15 cellular contexts compared by ENCODE assay signal in the genomic region with DNA sequence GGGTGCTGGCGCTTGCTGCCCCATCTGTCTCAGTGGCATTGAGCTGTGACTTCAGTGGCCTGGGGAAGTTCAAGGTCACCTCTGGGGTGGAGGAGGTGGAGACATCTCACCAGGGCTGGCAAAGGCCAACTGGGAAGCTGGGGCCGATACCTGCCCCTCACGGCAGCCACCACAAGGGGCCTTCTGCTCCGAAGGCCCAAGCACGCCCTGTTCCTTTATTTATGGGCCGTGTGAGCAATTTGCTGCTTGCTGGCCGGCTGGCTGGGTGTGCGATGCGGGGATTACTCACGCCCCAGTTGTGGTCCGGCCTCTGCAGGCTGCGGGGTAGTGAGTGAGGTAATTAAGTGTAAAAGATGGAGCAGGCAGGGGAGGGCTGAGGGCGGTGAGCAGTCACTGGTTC. TPM values are rescaled to one million over a fixed set of nuclear protein-coding genes. Genes with fewer than 3 reads are reported as not detected.
DNase-seq lines count a peak whose midpoint lies in the region; ATAC-seq, FAIRE-seq and TF ChIP-seq lines count a peak whose summit lies in the region.
"Had no signal": no experiment of that assay in that cellular context is flagged by ENCODE, and none has a peak within 500 bp of the region (broad histone marks: within the 10 kb centered on the region; RNA-seq: fewer than 3 reads in every experiment).

No MANE protein-coding gene starts in this region.

- no peaks in the 10 kb centered on the region for H3K36me3 ChIP-seq in BLaER1 treated with 17β-estradiol and CSF1 and Interleukin-3, amounts not matched to agents 10 nM and 100 nM
- no peaks in the 10 kb centered on the region for H3K36me3 ChIP-seq in HEK293 (ENCODE audit: control insufficient read depth in 2 of 2, insufficient read depth in 1 of 2, low read length in 2 of 2)
- no peaks in the 10 kb centered on the region for H3K36me3 ChIP-seq in K562 (ENCODE audit: control insufficient read depth, insufficient read depth, low read length)
- H3K36me3 ChIP-seq in testis (ENCODE audit: low read depth, missing control alignments) = no peaks in the 10 kb centered on the region
- H3K36me3 ChIP-seq: right atrium auricular region had no signal

- peaks cover 0 to 7% (median 0%) of the 10 kb centered on the region in 11 experiments; a peak in 1 of 22 replicates for H3K9me3 ChIP-seq in BLaER1 treated with 17β-estradiol and CSF1 and Interleukin-3, amounts not matched to agents 10 nM and 100 nM (replicated peaks in 1 of 11)
- H3K9me3 ChIP-seq in HEK293 (ENCODE audit: control insufficient read depth, insufficient read depth, low read depth, low read length) = no peaks in the 10 kb centered on the region
- H3K9me3 ChIP-seq in K562 (replicated peaks; ENCODE audit: control insufficient read depth, insufficient read depth, low read depth, low read length) = no peaks in the 10 kb centered on the region
- H3K9me3 ChIP-seq in testis = no peaks in the 10 kb centered on the region
- H3K9me3 ChIP-seq: mucosa of descending colon had no signal

- peak overlapping the region in 1 of 11 experiments; percentile 19; a peak in 1 of 22 replicates for H3K9ac ChIP-seq in BLaER1 treated with 17β-estradiol and CSF1 and Interleukin-3, amounts not matched to agents 10 nM and 100 nM
- peak overlapping the region in 1 of 2 experiments; percentile 61; a peak in 2 of 4 replicates for H3K9ac ChIP-seq in K562 (ENCODE audit: insufficient read depth in 1 of 2, low read depth in 2 of 2, low read length in 2 of 2)

- TF ChIP-seq CTCF in HEK293 (tag by site-specific recombination; IDR thresholded peaks at IDR 0.05) (no peak), K562 (IDR thresholded peaks at IDR 0.05 in 2 of 3, conservative IDR thresholded peaks at IDR 0.05 in 1 of 3; ENCODE audit: insufficient read depth in 2 of 3, low read depth in 1 of 3, low read length in 3 of 3) (peak; percentile 15 to 30 (median 27); a peak in 3 of 6 replicates), testis (IDR thresholded peaks at IDR 0.05) (no peak)

- intact Hi-C loops in K562 (cut with micrococcal nuclease) (no loop called here), testis (cut with DNase I; ENCODE audit: low total_unique reads) (no loop called here)

- CTCF ChIA-PET in HEK293 (lab: Yijun Ruan, JAX) (interaction anchor here (0.5 to 2.8 kb wide), 5 partner anchors 21 to 260 kb away, joined by 3 to 14 read pairs (median 3); no protein-coding TSS in a partner anchor), K562 (lab: Yijun Ruan, JAX; ENCODE audit: low intra/inter-chr PET ratio) (no interaction called here)

- no peak overlapping the region for H3K4me3 ChIP-seq in BLaER1 treated with 17β-estradiol and CSF1 and Interleukin-3, amounts not matched to agents 10 nM and 100 nM
- no peak overlapping the region for H3K4me3 ChIP-seq in HEK293 (ENCODE audit: low read depth, low read length)
- no peak overlapping the region for H3K4me3 ChIP-seq in K562
- no peak overlapping the region for H3K4me3 ChIP-seq in testis
- H3K4me3 ChIP-seq: mucosa of descending colon, right atrium auricular region, SK-N-MC had no signal

- H4K20me1 ChIP-seq in BLaER1 treated with 17β-estradiol and CSF1 and Interleukin-3, amounts not matched to agents 10 nM and 100 nM = no peaks in the 10 kb centered on the region; a peak in 1 of 22 replicates
- H4K20me1 ChIP-seq in K562 (replicated peaks; ENCODE audit: control insufficient read depth, insufficient read depth, low read length) = no peaks in the 10 kb centered on the region

- peak; percentile 79 for ATAC-seq in K562
- ATAC-seq: activated CD4-positive, CD25-positive, alpha-beta regulatory T cell treated with anti-CD3 and anti-CD28 coated beads, Interleukin-2, amount 50 U/mL, for 24 hours; mucosa of descending colon had no signal

- no peak overlapping the region for H3K27ac ChIP-seq in BLaER1 treated with 17β-estradiol and CSF1 and Interleukin-3, amounts not matched to agents 10 nM and 100 nM
- H3K27ac ChIP-seq in HEK293 (ENCODE audit: extremely low read depth, low read depth, low read length) (no peak overlapping the region), K562 (ENCODE audit: extremely low read depth, low read depth, low read length) (no peak overlapping the region), testis (no peak overlapping the region)
- H3K27ac ChIP-seq: HL-60, right atrium auricular region, SK-N-MC had no signal

- WGBS in K562 (ENCODE audit: insufficient coverage, low coverage, missing lambda C conversion rate) = 17% methylated on average over 10 of the region's 13 CpGs
- 37 to 45% methylated on average over 8 to 12 of the region's 13 CpGs for WGBS in testis, 2 donors

- H3K79me2 ChIP-seq in K562 (ENCODE audit: control insufficient read depth, insufficient read depth, low read length) = no peaks in the 10 kb centered on the region

- POLR2A ChIA-PET in HEK293 (lab: Yijun Ruan, JAX) (no interaction called here), K562 (lab: Yijun Ruan, JAX) (no interaction called here)

- DNase-seq in K562 (ENCODE audit: extremely low read depth in 1 of 4, low spot score in 3 of 4) (peak; percentile 26 to 49 (median 34)), left kidney (ENCODE audit: low read depth, low spot score) (peak; percentile 80), Kasumi-1 (lab: John Stamatoyannopoulos, UW) (no peak), testis (no peak), NCI-H1436 treated with DMSO at 0.1 percent for 48 hours (lab: John Stamatoyannopoulos, UW) (no peak)
- DNase-seq in activated effector memory CD4-positive, alpha-beta T cell treated with anti-CD3 and anti-CD28 coated beads, Interleukin-2, amount 50 U/mL, for 16 hours = no peak
- DNase-seq: activated T-cell treated with anti-CD3 and anti-CD28 coated beads, Interleukin-2, amount 50 U/mL, for 24 hours; mucosa of descending colon; MV-4-11 had no signal

- in situ Hi-C loops in K562 (cut with MboI) = no loop called here

- no peaks in the 10 kb centered on the region for H3K9me1 ChIP-seq in K562 (ENCODE audit: control insufficient read depth, insufficient read depth, low read length)

- peaks cover 0 to 26% (median 18%) of the 10 kb centered on the region in 10 experiments; a peak in 17 of 20 replicates for H3K4me1 ChIP-seq in BLaER1 treated with 17β-estradiol and CSF1 and Interleukin-3, amounts not matched to agents 10 nM and 100 nM
- H3K4me1 ChIP-seq in HEK293 (ENCODE audit: control insufficient read depth, insufficient read depth, low read length) (no peaks in the 10 kb centered on the region), K562 (replicated peaks in 1 of 2; ENCODE audit: control insufficient read depth in 2 of 2, insufficient read depth in 2 of 2, low read length in 2 of 2) (peaks cover 27 to 42% of the 10 kb centered on the region in 2 experiments; a peak in 4 of 5 replicates), testis (no peaks in the 10 kb centered on the region)
- H3K4me1 ChIP-seq: right atrium auricular region had no signal

- no peaks in the 10 kb centered on the region for H3K27me3 ChIP-seq in BLaER1 treated with 17β-estradiol and CSF1 and Interleukin-3, amounts not matched to agents 10 nM and 100 nM
- no peaks in the 10 kb centered on the region for H3K27me3 ChIP-seq in K562 (ENCODE audit: control insufficient read depth in 2 of 2, insufficient read depth in 2 of 2, low read length in 2 of 2)
- no peaks in the 10 kb centered on the region for H3K27me3 ChIP-seq in testis
- H3K27me3 ChIP-seq: right atrium auricular region had no signal

- TF ChIP-seq POLR2A in K562 (conservative IDR thresholded peaks at IDR 0.05) (no peak), testis (IDR thresholded peaks at IDR 0.05) (no peak)

- peak overlapping the region; percentile 75 for H2AFZ ChIP-seq in K562 (ENCODE audit: low read depth, low read length)

- TF ChIP-seq EP300 in K562 (IDR thresholded peaks at IDR 0.05; ENCODE audit: low read length) = no peak

- peak overlapping the region in 7 of 11 experiments; percentile 8 to 29 (median 12); a peak in 5 of 22 replicates for H3K4me2 ChIP-seq in BLaER1 treated with 17β-estradiol and CSF1 and Interleukin-3, amounts not matched to agents 10 nM and 100 nM
- H3K4me2 ChIP-seq in K562 (ENCODE audit: insufficient read depth, low read length) = no peak overlapping the region; the same call in 1 of the 2 replicates

- no TSS peak for BruUV-seq in K562 (replicated peaks; lab: Mats Ljungman, UMichigan)

- no peak for TF ChIP-seq RAD21 in K562 (CRISPR knock-in tag; conservative IDR thresholded peaks at IDR 0.05 in 1 of 2, IDR thresholded peaks at IDR 0.05 in 1 of 2)

- no peak for FAIRE-seq in K562 (lab: Jason Lieb, UNC)

RNA-seq across cellular contexts. Expression of a gene that starts 13.2 kb away (rescaled TPM):
- 0.18 and 0.37 TPM in 2 replicates for total RNA-seq in K562 (2011; cell fraction: chromatin; rRNA removed; ENCODE audit: low replicate concordance)
- 0.26 and 0.50 TPM in 2 replicates for total RNA-seq in K562 (2011; cell fraction: nucleolus; rRNA removed)
- 0.29 and 0.99 TPM in 2 replicates for total RNA-seq in K562 (2011; cell fraction: nucleoplasm; rRNA removed)
- total RNA-seq in K562 (2014; rRNA removed) (0.04 and 0.05 TPM in 2 replicates), K562 (2014; rRNA removed; fragmentation: Illumina TruSeq; extraction: Trizol) (0.04 TPM in 1 of 2 replicates, not detected in the other), K562 (2015; rRNA removed; fragmentation: Illumina TruSeq; extraction: Trizol) (0.07 and 0.19 TPM in 2 replicates), K562 (2021) (0.47 and 0.75 TPM in 2 replicates), testis (under 1 TPM; 0.19 to 0.39 TPM)
- polyA plus RNA-seq in K562 (2011; rRNA removed) (0.12 and 0.13 TPM in 2 replicates), K562 (2014; fragmentation: Illumina TruSeq; extraction: Trizol) (0.30 and 0.36 TPM in 2 replicates), K562 (2014; fragmentation: Nextera tagmentation; extraction: Ambion mirVana) (not detected), K562 (2014; rRNA removed) (0.19 and 0.34 TPM in 2 replicates), testis (ENCODE audit: insufficient read depth, low read depth, low replicate concordance) (0.13 TPM)
- 0.10 and 0.63 TPM in 2 replicates for polyA plus RNA-seq in K562 (2011; cell fraction: cytosol; rRNA removed)
- 0.91 and 4.1 TPM in 2 replicates for polyA plus RNA-seq in K562 (2011; cell fraction: nucleus; rRNA removed)
- 0.19 and 0.48 TPM in 2 replicates for polyA plus RNA-seq in K562 (2012)
- 0.12 and 0.25 TPM in 2 replicates for polyA minus RNA-seq in K562 (2011; rRNA and poly(A)+ RNA removed)
- 0.64 and 1.2 TPM in 2 replicates for polyA minus RNA-seq in K562 (2011; cell fraction: cytosol; rRNA and poly(A)+ RNA removed)
- polyA minus RNA-seq in K562 (2011; cell fraction: nucleus; rRNA and poly(A)+ RNA removed) = 0.44 and 2.2 TPM in 2 replicates
- total RNA-seq: mucosa of descending colon, right atrium auricular region had no signal

RNA-seq across cellular contexts. Expression of a gene that starts 35.8 kb away (rescaled TPM):
- 10.6 and 14.9 TPM in 2 replicates for total RNA-seq in K562 (2011; cell fraction: chromatin; rRNA removed; ENCODE audit: low replicate concordance)
- total RNA-seq in K562 (2011; cell fraction: nucleolus; rRNA removed) = 10.3 TPM in 2 replicates
- total RNA-seq in K562 (2011; cell fraction: nucleoplasm; rRNA removed) = 13.3 and 13.4 TPM in 2 replicates
- total RNA-seq in K562 (2014; rRNA removed) (21.6 and 26.7 TPM in 2 replicates), K562 (2014; rRNA removed; fragmentation: Illumina TruSeq; extraction: Trizol) (29.1 TPM in 2 replicates), K562 (2015; rRNA removed; fragmentation: Illumina TruSeq; extraction: Trizol) (20.2 and 20.6 TPM in 2 replicates), K562 (2021) (23.2 and 27.9 TPM in 2 replicates), testis (10 to 100 TPM; 26.9 to 29.8 TPM)
- polyA plus RNA-seq in K562 (2011; rRNA removed) (35.4 and 36.4 TPM in 2 replicates), K562 (2014; fragmentation: Illumina TruSeq; extraction: Trizol) (33.9 and 34.1 TPM in 2 replicates), K562 (2014; fragmentation: Nextera tagmentation; extraction: Ambion mirVana) (1 to 10 TPM; 6.8 to 8.4 TPM), K562 (2014; rRNA removed) (19.4 and 24.4 TPM in 2 replicates), testis (ENCODE audit: insufficient read depth, low read depth, low replicate concordance) (20.6 TPM)
- 23.6 and 26.3 TPM in 2 replicates for polyA plus RNA-seq in K562 (2011; cell fraction: cytosol; rRNA removed)
- 10.0 and 12.8 TPM in 2 replicates for polyA plus RNA-seq in K562 (2011; cell fraction: nucleus; rRNA removed)
- 17.8 and 21.0 TPM in 2 replicates for polyA plus RNA-seq in K562 (2012)
- polyA minus RNA-seq in K562 (2011; rRNA and poly(A)+ RNA removed) = 29.0 and 30.3 TPM in 2 replicates
- 17.8 and 18.5 TPM in 2 replicates for polyA minus RNA-seq in K562 (2011; cell fraction: cytosol; rRNA and poly(A)+ RNA removed)
- polyA minus RNA-seq in K562 (2011; cell fraction: nucleus; rRNA and poly(A)+ RNA removed) = 4.0 and 6.7 TPM in 2 replicates

Comparison
In these comparisons a context has a peak if more than half of its experiments do, and no peak if none do; other contexts are left out.
1. CTCF ChIP-seq: peak in K562 (3 of 3); none in HEK293 (single experiment) and testis (0 of 3).
2. DNase-seq: peak in K562 (4 of 4) and left kidney (single experiment); none in Kasumi-1 (0 of 2), testis (single experiment), activated effector memory CD4-positive, alpha-beta T cell treated with anti-CD3 and anti-CD28 coated beads, Interleukin-2, amount 50 U/mL, for 16 hours (single experiment) and NCI-H1436 treated with DMSO at 0.1 percent for 48 hours (single experiment).